In genomic region chr9:68500457-68501158, GRCh38 we compare ENCODE assay signal across 11 cellular contexts. TPM values are rescaled to one million over a fixed set of nuclear protein-coding genes. Genes with fewer than 3 reads are reported as not detected.
DNase-seq lines count a peak whose midpoint lies in the region; ATAC-seq and TF ChIP-seq lines count a peak whose summit lies in the region.
"Had no signal": no experiment of that assay in that cellular context is flagged by ENCODE, and none has a peak within 500 bp of the region (broad histone marks: within the 10 kb centered on the region; RNA-seq: fewer than 3 reads in every experiment).

No MANE protein-coding gene starts in this region.

- 38 to 55% (median 40%) methylated on average over 7 of the region's 7 CpGs for WGBS in adrenal gland, 4 donors
- WGBS in smooth muscle cell (ENCODE audit: low lambda C conversion rate) = 16% methylated on average over 7 of the region's 7 CpGs

- no peak for TF ChIP-seq POLR2A in adrenal gland (IDR thresholded peaks at IDR 0.05)

- peak overlapping the region; percentile 75 for H3K4me2 ChIP-seq in smooth muscle cell

- H3K27me3 ChIP-seq in adrenal gland = no peaks in the 10 kb centered on the region
- no peaks in the 10 kb centered on the region for H3K27me3 ChIP-seq in smooth muscle cell (ENCODE audit: low read depth)

- no peak for ATAC-seq in HG03045 (IDR thresholded peaks at IDR 0.05; ENCODE audit: unreplicated experiment)
- ATAC-seq in HG02759 (IDR thresholded peaks at IDR 0.05; ENCODE audit: unreplicated experiment) = no peak

- peaks cover 5% of the 10 kb centered on the region for H3F3A ChIP-seq in smooth muscle cell (ENCODE audit: low read depth)

- H2AFZ ChIP-seq in smooth muscle cell (ENCODE audit: low read depth) = peak overlapping the region; percentile 50

- intact Hi-C loops in adrenal gland (cut with DNase I) = no loop called here

- TF ChIP-seq CTCF in adrenal gland (IDR thresholded peaks at IDR 0.05) (no peak), smooth muscle cell (IDR thresholded peaks at IDR 0.05; ENCODE audit: borderline replicate concordance, insufficient read depth, poor library complexity, severe bottlenecking) (no peak)

- no peaks in the 10 kb centered on the region for H3K79me2 ChIP-seq in smooth muscle cell (ENCODE audit: low read depth)

- H3K9me3 ChIP-seq in adrenal gland (replicated peaks in 1 of 3) = no peaks in the 10 kb centered on the region
- no peaks in the 10 kb centered on the region for H3K9me3 ChIP-seq in smooth muscle cell (replicated peaks; ENCODE audit: low read depth)

- H3K4me1 ChIP-seq in adrenal gland (replicated peaks in 1 of 2) (peaks cover 4 to 26% of the 10 kb centered on the region in 2 donors), smooth muscle cell (ENCODE audit: low read depth) (peaks cover 9% of the 10 kb centered on the region)

- H4K20me1 ChIP-seq in smooth muscle cell (ENCODE audit: low read depth) = no peaks in the 10 kb centered on the region

- no peaks in the 10 kb centered on the region for H3K36me3 ChIP-seq in adrenal gland (replicated peaks in 1 of 2)
- H3K36me3 ChIP-seq in smooth muscle cell (ENCODE audit: low read depth) = no peaks in the 10 kb centered on the region

- H3K27ac ChIP-seq in adrenal gland = peak overlapping the region in 4 of 5 donors; percentile 36 to 83 (median 76)
- peak overlapping the region; percentile 94 for H3K27ac ChIP-seq in smooth muscle cell (ENCODE audit: low read depth)

- no peak overlapping the region for H3K4me3 ChIP-seq in adrenal gland
- no peak overlapping the region for H3K4me3 ChIP-seq in smooth muscle cell
- H3K4me3 ChIP-seq: dorsolateral prefrontal cortex had no signal

- DNase-seq in HCEC 1CT (peak; percentile 10), adrenal gland (peak in 5 of 7 donors; percentile 41 to 57 (median 45)), iris pigment epithelial cell (ENCODE audit: low read depth) (peak; percentile 28), smooth muscle cell (lab: John Stamatoyannopoulos, UW; ENCODE audit: unreplicated experiment) (no peak), anterior cingulate cortex (lab: John Stamatoyannopoulos, UW) (no peak), NCI-H1436 (lab: John Stamatoyannopoulos, UW) (no peak)
- DNase-seq: activated T-cell treated with anti-CD3 and anti-CD28 coated beads, Interleukin-2, amount 50 U/mL, for 48 hours; dorsolateral prefrontal cortex; NCI-H2227 treated with DMSO at 0.1 percent for 48 hours had no signal

- H3K9ac ChIP-seq in smooth muscle cell (ENCODE audit: low read depth) = peak overlapping the region; percentile 52

RNA-seq across cellular contexts. Expression of gene TMEM252, which starts 40.1 kb away (rescaled TPM):
- not detected for total RNA-seq in adrenal gland
- polyA plus RNA-seq in adrenal gland = not detected
- not detected in 2 replicates for total RNA-seq in smooth muscle cell
- not detected in 2 replicates for polyA plus RNA-seq in smooth muscle cell

Comparison
In these comparisons a context has a peak if more than half of its experiments do, and no peak if none do; other contexts are left out.
1. DNase-seq: peak in HCEC 1CT (single experiment), adrenal gland (5 of 7) and iris pigment epithelial cell (single experiment); none in smooth muscle cell (single experiment), anterior cingulate cortex (0 of 58) and NCI-H1436 (single experiment).